ENCODE assay signal across 16 cellular contexts in the genomic region with DNA sequence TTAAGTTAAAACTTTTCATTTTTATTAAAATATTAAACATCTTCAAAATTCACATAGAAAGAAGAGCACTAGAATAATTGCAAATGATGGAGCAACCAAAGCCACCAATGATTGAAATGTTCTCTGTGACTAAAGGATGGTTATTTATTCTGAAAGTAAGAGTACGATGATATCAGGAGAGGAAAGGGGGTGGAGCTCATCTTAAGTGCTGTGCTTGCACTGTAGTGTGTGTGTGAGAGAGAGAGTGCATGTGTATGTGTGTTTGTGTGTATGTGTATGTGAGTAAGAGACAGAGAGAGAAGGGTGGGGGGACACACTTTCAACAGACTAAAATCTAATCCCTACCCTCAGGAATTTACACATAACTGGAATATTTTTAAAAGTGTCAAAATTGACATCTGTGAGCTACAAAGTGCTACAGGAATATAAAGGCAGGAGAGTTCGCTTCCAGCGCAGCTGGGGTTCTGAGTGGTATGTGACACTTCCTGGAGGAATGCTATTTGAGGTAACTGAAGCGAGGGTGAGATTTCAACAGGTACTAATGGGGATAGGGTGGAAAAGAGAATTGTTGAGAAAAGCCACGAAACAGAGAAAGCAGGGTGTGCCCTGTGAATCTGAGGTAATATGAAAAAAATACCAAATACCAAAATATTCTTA. TPM values are rescaled to one million over a fixed set of nuclear protein-coding genes. Genes with fewer than 3 reads are reported as not detected.
DNase-seq lines count a peak whose midpoint lies in the region; ATAC-seq and TF ChIP-seq lines count a peak whose summit lies in the region.
"Had no signal": no experiment of that assay in that cellular context is flagged by ENCODE, and none has a peak within 500 bp of the region (broad histone marks: within the 10 kb centered on the region; RNA-seq: fewer than 3 reads in every experiment).

No MANE protein-coding gene starts in this region.

- H3K9me3 ChIP-seq in prostate gland, result no peaks in the 10 kb centered on the region
- H3K9me3 ChIP-seq: lower lobe of right lung had no signal

- no peaks in the 10 kb centered on the region for H3K9me3 Mint-ChIP-seq in natural killer cell treated with Interleukin-12 subunit alpha and Interleukin-12 subunit beta and Interleukin-15 and Interleukin-18, amount 100 ng/mL, for 72 hours
- no peaks in the 10 kb centered on the region for H3K9me3 Mint-ChIP-seq in natural killer cell
- H3K9me3 Mint-ChIP-seq in activated naive CD4-positive, alpha-beta T cell treated with anti-CD3 and anti-CD28 coated beads, Interleukin-2, amount 50 U/mL, for 72 hours, result no peaks in the 10 kb centered on the region
- H3K9me3 Mint-ChIP-seq in stimulated activated naive CD8-positive, alpha-beta T cell treated with anti-CD3 and anti-CD28 coated beads, Interleukin-15, Interleukin-2, amounts not matched to agents 100 ng/mL and 50 ng/mL, for 24 hours, result no peaks in the 10 kb centered on the region

- peak overlapping the region in 1 of 2 donors; percentile 5 for H3K27ac Mint-ChIP-seq in natural killer cell treated with Interleukin-12 subunit alpha and Interleukin-12 subunit beta and Interleukin-15 and Interleukin-18, amount 100 ng/mL, for 72 hours
- H3K27ac Mint-ChIP-seq in natural killer cell, result no peak overlapping the region
- peak overlapping the region; percentile 27 to 52 for H3K27ac Mint-ChIP-seq in activated naive CD4-positive, alpha-beta T cell treated with anti-CD3 and anti-CD28 coated beads, Interleukin-2, amount 50 U/mL, for 72 hours
- peak overlapping the region; percentile 29 for H3K27ac Mint-ChIP-seq in stimulated activated naive CD8-positive, alpha-beta T cell treated with anti-CD3 and anti-CD28 coated beads, Interleukin-15, Interleukin-2, amounts not matched to agents 100 ng/mL and 50 ng/mL, for 24 hours

- ATAC-seq in natural killer cell treated with Interleukin-12 subunit alpha and Interleukin-12 subunit beta and Interleukin-15 and Interleukin-18, amount 100 ng/mL, for 72 hours, result peak; percentile 66 to 77
- ATAC-seq in natural killer cell (no peak), HG03565 (IDR thresholded peaks at IDR 0.05; ENCODE audit: unreplicated experiment) (peak; percentile 28), HG03097 (IDR thresholded peaks at IDR 0.05; ENCODE audit: low FRiP score, unreplicated experiment) (no peak)
- ATAC-seq in activated naive CD4-positive, alpha-beta T cell treated with anti-CD3 and anti-CD28 coated beads, Interleukin-2, amount 50 U/mL, for 72 hours, result peak; percentile 58 to 77
- ATAC-seq: lower lobe of right lung; naive thymus-derived CD4-positive, alpha-beta T cell had no signal

- TF ChIP-seq POLR2A in prostate gland (IDR thresholded peaks at IDR 0.05), result no peak

- peak overlapping the region; percentile 34 for H3K4me3 Mint-ChIP-seq in natural killer cell treated with Interleukin-12 subunit alpha and Interleukin-12 subunit beta and Interleukin-15 and Interleukin-18, amount 100 ng/mL, for 72 hours
- H3K4me3 Mint-ChIP-seq in natural killer cell, result no peak overlapping the region
- peak overlapping the region; percentile 9 for H3K4me3 Mint-ChIP-seq in stimulated activated naive CD8-positive, alpha-beta T cell treated with anti-CD3 and anti-CD28 coated beads, Interleukin-15, Interleukin-2, amounts not matched to agents 100 ng/mL and 50 ng/mL, for 24 hours

- peaks cover 0 to 5% of the 10 kb centered on the region in 2 donors for H3K27me3 Mint-ChIP-seq in natural killer cell treated with Interleukin-12 subunit alpha and Interleukin-12 subunit beta and Interleukin-15 and Interleukin-18, amount 100 ng/mL, for 72 hours
- peaks cover 0 to 9% of the 10 kb centered on the region in 2 donors for H3K27me3 Mint-ChIP-seq in natural killer cell (ENCODE audit: low read depth in 2 of 2)
- H3K27me3 Mint-ChIP-seq in stimulated activated naive CD8-positive, alpha-beta T cell treated with anti-CD3 and anti-CD28 coated beads, Interleukin-15, Interleukin-2, amounts not matched to agents 100 ng/mL and 50 ng/mL, for 24 hours, result no peaks in the 10 kb centered on the region
- H3K27me3 Mint-ChIP-seq: naive thymus-derived CD4-positive, alpha-beta T cell had no signal

- no peak overlapping the region for H3K27ac ChIP-seq in prostate gland
- H3K27ac ChIP-seq: lower lobe of right lung, PC-9, SK-N-MC had no signal

- H3K4me3 ChIP-seq in prostate gland, result no peak overlapping the region
- H3K4me3 ChIP-seq: lower lobe of right lung, PC-9, SK-N-MC had no signal

- 76% methylated on average over 5 of the region's 5 CpGs for WGBS in prostate gland

- no peak for TF ChIP-seq CTCF in natural killer cell (IDR thresholded peaks at IDR 0.05)
- TF ChIP-seq CTCF in prostate gland (IDR thresholded peaks at IDR 0.05), result no peak

- H3K36me3 Mint-ChIP-seq in natural killer cell treated with Interleukin-12 subunit alpha and Interleukin-12 subunit beta and Interleukin-15 and Interleukin-18, amount 100 ng/mL, for 72 hours, result no peaks in the 10 kb centered on the region
- H3K36me3 Mint-ChIP-seq in natural killer cell, result no peaks in the 10 kb centered on the region
- no peaks in the 10 kb centered on the region for H3K36me3 Mint-ChIP-seq in activated naive CD4-positive, alpha-beta T cell treated with anti-CD3 and anti-CD28 coated beads, Interleukin-2, amount 50 U/mL, for 72 hours
- H3K36me3 Mint-ChIP-seq in stimulated activated naive CD8-positive, alpha-beta T cell treated with anti-CD3 and anti-CD28 coated beads, Interleukin-15, Interleukin-2, amounts not matched to agents 100 ng/mL and 50 ng/mL, for 24 hours (ENCODE audit: low read depth), result no peaks in the 10 kb centered on the region
- H3K36me3 Mint-ChIP-seq: naive thymus-derived CD4-positive, alpha-beta T cell had no signal

- DNase-seq in natural killer cell treated with Interleukin-12 subunit alpha and Interleukin-12 subunit beta and Interleukin-15 and Interleukin-18, amount 100 ng/mL, for 72 hours (ENCODE audit: low spot score), result no peak
- no peak for DNase-seq in natural killer cell
- no peak for DNase-seq in activated naive CD4-positive, alpha-beta T cell treated with anti-CD3 and anti-CD28 coated beads, Interleukin-2, amount 50 U/mL, for 72 hours (ENCODE audit: low spot score in 2 of 2)
- no peak for DNase-seq in prostate gland (ENCODE audit: low spot score)
- no peak for DNase-seq in GF-D8 (lab: John Stamatoyannopoulos, UW)
- DNase-seq: anterior cingulate cortex, foreskin melanocyte, lower lobe of right lung, NCI-H2081, NCI-H526 treated with DMSO at 0.1 percent for 48 hours had no signal

- intact Hi-C loops in natural killer cell (cut with micrococcal nuclease) (no loop called here), prostate gland (cut with DNase I) (no loop called here)

- no peaks in the 10 kb centered on the region for H3K36me3 ChIP-seq in prostate gland
- H3K36me3 ChIP-seq: lower lobe of right lung had no signal

- no peaks in the 10 kb centered on the region for H3K4me1 ChIP-seq in prostate gland (replicated peaks)

- peaks cover 33 to 35% of the 10 kb centered on the region in 2 donors for H3K4me1 Mint-ChIP-seq in natural killer cell treated with Interleukin-12 subunit alpha and Interleukin-12 subunit beta and Interleukin-15 and Interleukin-18, amount 100 ng/mL, for 72 hours (ENCODE audit: low read depth in 2 of 2)
- peaks cover 5 to 13% of the 10 kb centered on the region in 2 donors for H3K4me1 Mint-ChIP-seq in natural killer cell
- H3K4me1 Mint-ChIP-seq in stimulated activated naive CD8-positive, alpha-beta T cell treated with anti-CD3 and anti-CD28 coated beads, Interleukin-15, Interleukin-2, amounts not matched to agents 100 ng/mL and 50 ng/mL, for 24 hours (ENCODE audit: low read depth), result peaks cover 86% of the 10 kb centered on the region

- no peaks in the 10 kb centered on the region for H3K27me3 ChIP-seq in prostate gland (replicated peaks; ENCODE audit: insufficient read depth)

RNA-seq across cellular contexts. Expression of a gene that starts 57.2 kb away (rescaled TPM):
- 10 to 100 TPM; 39.7 to 41.8 TPM for total RNA-seq in natural killer cell treated with Interleukin-12 subunit alpha and Interleukin-12 subunit beta and Interleukin-15 and Interleukin-18, amount 100 ng/mL, for 72 hours
- 10 to 100 TPM; 53.3 to 56.3 (median 55.3) TPM for total RNA-seq in natural killer cell
- 10 to 100 TPM; 37.9 to 65.1 TPM for total RNA-seq in activated naive CD4-positive, alpha-beta T cell treated with anti-CD3 and anti-CD28 coated beads, Interleukin-2, amount 50 U/mL, for 72 hours
- 10 to 100 TPM in 1 of 2 donors, 1 to 10 TPM in 1; 8.0 to 11.0 TPM for total RNA-seq in prostate gland

Comparison
In these comparisons a context has a peak if more than half of its experiments do, and no peak if none do; other contexts are left out.
1. ATAC-seq: peak in natural killer cell treated with Interleukin-12 subunit alpha and Interleukin-12 subunit beta and Interleukin-15 and Interleukin-18, amount 100 ng/mL, for 72 hours (2 of 2), HG03565 (single experiment) and activated naive CD4-positive, alpha-beta T cell treated with anti-CD3 and anti-CD28 coated beads, Interleukin-2, amount 50 U/mL, for 72 hours (2 of 2); none in natural killer cell (0 of 3) and HG03097 (single experiment).
2. H3K27ac Mint-ChIP-seq: peak in activated naive CD4-positive, alpha-beta T cell treated with anti-CD3 and anti-CD28 coated beads, Interleukin-2, amount 50 U/mL, for 72 hours (2 of 2) and stimulated activated naive CD8-positive, alpha-beta T cell treated with anti-CD3 and anti-CD28 coated beads, Interleukin-15, Interleukin-2, amounts not matched to agents 100 ng/mL and 50 ng/mL, for 24 hours (single experiment); none in natural killer cell (0 of 2).